In genomic region chr4:93384897-93385296, GRCh38 we compare ENCODE assay signal across 17 cellular contexts.
DNase-seq lines count a peak whose midpoint lies in the region; ATAC-seq and TF ChIP-seq lines count a peak whose summit lies in the region.
"Had no signal": no experiment of that assay in that cellular context is flagged by ENCODE, and none has a peak within 500 bp of the region (broad histone marks: within the 10 kb centered on the region; RNA-seq: fewer than 3 reads in every experiment).

No MANE protein-coding gene starts in this region.

- POLR2A ChIA-PET in GM10248 (lab: Yijun Ruan, JAX): no interaction called here

- ATAC-seq in SK-N-SH treated with all-trans-retinoic acid at 6 μM for 48 hours (peak; percentile 91), GM18907 (IDR thresholded peaks at IDR 0.05; ENCODE audit: unreplicated experiment) (no peak)
- ATAC-seq: heart right ventricle had no signal

- CTCF ChIA-PET in GM10248 (lab: Yijun Ruan, JAX): interaction anchor here (1.9 kb wide), 1 partner anchor 9 kb away, joined by 4 read pairs; no protein-coding TSS in a partner anchor

- TF ChIP-seq CTCF in epithelial cell of proximal tubule (conservative IDR thresholded peaks at IDR 0.05; ENCODE audit: low read depth, low read length): no peak
- no peak for TF ChIP-seq CTCF in GM10248 (IDR thresholded peaks at IDR 0.05; ENCODE audit: control extremely low read depth, extremely low read depth, low read depth, missing control alignments)

- DNase-seq in ELR (ENCODE audit: low read depth) (peak; percentile 13), epithelial cell of proximal tubule (ENCODE audit: low read depth) (peak; percentile 18), non-pigmented ciliary epithelial cell (ENCODE audit: low read depth) (peak; percentile 50), GM10248 (ENCODE audit: extremely low spot score) (no peak), activated gamma-delta T cell treated with Interleukin-2 at 50 U/mL for 16 hours (no peak), cerebellar nuclear complex (lab: John Stamatoyannopoulos, UW) (no peak)
- DNase-seq: activated CD4-positive, CD25-positive, alpha-beta regulatory T cell treated with anti-CD3 and anti-CD28 coated beads, Interleukin-2, amount 50 U/mL, for 72 hours; activated CD8-positive, alpha-beta memory T cell treated with anti-CD3 and anti-CD28 coated beads for 24 hours; activated T-cell treated with anti-CD3 and anti-CD28 coated beads, Interleukin-2, amount 50 U/mL, for 48 hours; heart right ventricle; NCI-H146; NCI-H82; SJCRH30; spleen; thyroid gland had no signal

- H3K4me3 ChIP-seq in epithelial cell of proximal tubule (ENCODE audit: low read depth, low read length): no peak overlapping the region
- H3K4me3 ChIP-seq: heart right ventricle, SJCRH30, spleen, thyroid gland had no signal

TF ChIP-seq in SK-N-SH treated with all-trans-retinoic acid at 6 μM for 48 hours, 23 proteins besides CTCF, POLR2A, EP300 and RAD21:
- TF ChIP-seq, protein P1, sequence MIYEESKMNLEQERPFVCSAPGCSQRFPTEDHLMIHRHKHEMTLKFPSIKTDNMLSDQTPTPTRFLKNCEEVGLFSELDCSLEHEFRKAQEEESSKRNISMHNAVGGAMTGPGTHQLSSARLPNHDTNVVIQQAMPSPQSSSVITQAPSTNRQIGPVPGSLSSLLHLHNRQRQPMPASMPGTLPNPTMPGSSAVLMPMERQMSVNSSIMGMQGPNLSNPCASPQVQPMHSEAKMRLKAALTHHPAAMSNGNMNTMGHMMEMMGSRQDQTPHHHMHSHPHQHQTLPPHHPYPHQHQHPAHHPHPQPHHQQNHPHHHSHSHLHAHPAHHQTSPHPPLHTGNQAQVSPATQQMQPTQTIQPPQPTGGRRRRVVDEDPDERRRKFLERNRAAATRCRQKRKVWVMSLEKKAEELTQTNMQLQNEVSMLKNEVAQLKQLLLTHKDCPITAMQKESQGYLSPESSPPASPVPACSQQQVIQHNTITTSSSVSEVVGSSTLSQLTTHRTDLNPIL (CRISPR knock-in tag; IDR thresholded peaks at IDR 0.05; ENCODE audit: low read depth): no peak
- no peak for TF ChIP-seq RARB (CRISPR knock-in tag; IDR thresholded peaks at IDR 0.05)
- TF ChIP-seq GLIS3 (CRISPR knock-in tag; IDR thresholded peaks at IDR 0.05): no peak
- no peak for TF ChIP-seq SNAI2 (CRISPR knock-in tag; IDR thresholded peaks at IDR 0.05)
- TF ChIP-seq, protein P2, sequence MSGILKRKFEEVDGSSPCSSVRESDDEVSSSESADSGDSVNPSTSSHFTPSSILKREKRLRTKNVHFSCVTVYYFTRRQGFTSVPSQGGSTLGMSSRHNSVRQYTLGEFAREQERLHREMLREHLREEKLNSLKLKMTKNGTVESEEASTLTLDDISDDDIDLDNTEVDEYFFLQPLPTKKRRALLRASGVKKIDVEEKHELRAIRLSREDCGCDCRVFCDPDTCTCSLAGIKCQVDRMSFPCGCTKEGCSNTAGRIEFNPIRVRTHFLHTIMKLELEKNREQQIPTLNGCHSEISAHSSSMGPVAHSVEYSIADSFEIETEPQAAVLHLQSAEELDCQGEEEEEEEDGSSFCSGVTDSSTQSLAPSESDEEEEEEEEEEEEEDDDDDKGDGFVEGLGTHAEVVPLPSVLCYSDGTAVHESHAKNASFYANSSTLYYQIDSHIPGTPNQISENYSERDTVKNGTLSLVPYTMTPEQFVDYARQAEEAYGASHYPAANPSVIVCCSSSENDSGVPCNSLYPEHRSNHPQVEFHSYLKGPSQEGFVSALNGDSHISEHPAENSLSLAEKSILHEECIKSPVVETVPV (CRISPR knock-in tag; IDR thresholded peaks at IDR 0.05): no peak
- TF ChIP-seq ESRRG (CRISPR knock-in tag; IDR thresholded peaks at IDR 0.05): no peak
- TF ChIP-seq ZNF565 (CRISPR knock-in tag; conservative IDR thresholded peaks at IDR 0.05; ENCODE audit: low read depth): no peak
- no peak for TF ChIP-seq ZFP30 (CRISPR knock-in tag; IDR thresholded peaks at IDR 0.05)
- TF ChIP-seq ZNF70 (CRISPR knock-in tag; IDR thresholded peaks at IDR 0.05): no peak
- no peak for TF ChIP-seq ARNTL (CRISPR knock-in tag; IDR thresholded peaks at IDR 0.05; ENCODE audit: borderline replicate concordance, low read depth)
- TF ChIP-seq TSHZ2 (CRISPR knock-in tag; IDR thresholded peaks at IDR 0.05): no peak
- TF ChIP-seq ZC3H10 (CRISPR knock-in tag; IDR thresholded peaks at IDR 0.05): no peak
- no peak for TF ChIP-seq ZNF8 (CRISPR knock-in tag; IDR thresholded peaks at IDR 0.05)
- no peak for TF ChIP-seq TCF4 (CRISPR knock-in tag; IDR thresholded peaks at IDR 0.05; ENCODE audit: borderline replicate concordance)
- TF ChIP-seq POU6F1 (CRISPR knock-in tag; IDR thresholded peaks at IDR 0.05; ENCODE audit: borderline replicate concordance, low read depth): no peak

Comparison
In these comparisons a context has a peak if more than half of its experiments do, and no peak if none do; other contexts are left out.
1. DNase-seq: peak in ELR (single experiment), epithelial cell of proximal tubule (single experiment) and non-pigmented ciliary epithelial cell (single experiment); none in GM10248 (single experiment), activated gamma-delta T cell treated with Interleukin-2 at 50 U/mL for 16 hours (single experiment) and cerebellar nuclear complex (0 of 2).